Comparison of ENCODE assay signal across 11 cellular contexts in the genomic region with DNA sequence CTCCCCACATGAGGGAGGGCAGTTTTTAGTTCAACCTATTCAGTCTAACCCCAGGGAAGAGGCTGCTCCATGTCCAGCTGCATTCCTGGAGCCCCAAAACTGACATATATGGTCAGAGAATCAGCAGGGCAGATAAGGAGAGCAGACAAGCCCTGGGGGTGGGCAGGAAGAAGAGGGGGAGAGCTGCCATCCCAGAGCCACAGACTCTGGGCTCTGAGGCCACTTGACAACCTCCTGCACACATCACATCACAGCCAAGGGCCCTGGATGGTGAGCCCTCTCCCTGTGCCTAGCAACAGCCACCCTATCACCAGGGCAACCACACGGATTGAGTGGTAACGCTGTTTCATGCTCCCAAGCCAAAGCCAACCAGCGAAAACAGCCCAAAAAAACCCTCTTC. TPM values are rescaled to one million over a fixed set of nuclear protein-coding genes. Genes with fewer than 3 reads are reported as not detected.
DNase-seq lines count a peak whose midpoint lies in the region; ATAC-seq and TF ChIP-seq lines count a peak whose summit lies in the region.
"Had no signal": no experiment of that assay in that cellular context is flagged by ENCODE, and none has a peak within 500 bp of the region (broad histone marks: within the 10 kb centered on the region; RNA-seq: fewer than 3 reads in every experiment).

No MANE protein-coding gene starts in this region.

- TF ChIP-seq POLR2A in esophagus squamous epithelium (IDR thresholded peaks at IDR 0.05): no peak

- DNase-seq in NCI-H2196 (lab: John Stamatoyannopoulos, UW; ENCODE audit: unreplicated experiment) (peak; percentile 62), esophagus squamous epithelium (lab: John Stamatoyannopoulos, UW) (no peak), neuronal stem cell (ENCODE audit: low spot score) (no peak), NCI-H2227 (lab: John Stamatoyannopoulos, UW; ENCODE audit: unreplicated experiment) (no peak), KBM-7 (no peak)
- DNase-seq: DMS153, testis had no signal

- no peak overlapping the region for H2AFZ ChIP-seq in neuronal stem cell (ENCODE audit: low read length)

- no peaks in the 10 kb centered on the region for H3K9me3 ChIP-seq in BLaER1 treated with 17β-estradiol and CSF1 and Interleukin-3, amounts not matched to agents 10 nM and 100 nM (replicated peaks in 1 of 11)
- H3K9me3 ChIP-seq in esophagus squamous epithelium (no peaks in the 10 kb centered on the region), neuronal stem cell (replicated peaks in 1 of 2; ENCODE audit: control insufficient read depth in 2 of 2, insufficient read depth in 1 of 2, low read depth in 1 of 2, low read length in 2 of 2) (no peaks in the 10 kb centered on the region)
- H3K9me3 ChIP-seq: testis had no signal

- H3K18ac ChIP-seq in neuronal stem cell (ENCODE audit: low read length): no peak overlapping the region

- H4K8ac ChIP-seq in neuronal stem cell (ENCODE audit: low read depth, low read length): no peak overlapping the region

- ATAC-seq in HG03571 (IDR thresholded peaks at IDR 0.05; ENCODE audit: unreplicated experiment): no peak
- no peak for ATAC-seq in GM19397 (IDR thresholded peaks at IDR 0.05; ENCODE audit: unreplicated experiment)

- no peak overlapping the region for H2BK12ac ChIP-seq in neuronal stem cell (ENCODE audit: low read length)

- peaks cover 22 to 42% (median 38%) of the 10 kb centered on the region in 10 experiments for H3K4me1 ChIP-seq in BLaER1 treated with 17β-estradiol and CSF1 and Interleukin-3, amounts not matched to agents 10 nM and 100 nM
- H3K4me1 ChIP-seq in esophagus squamous epithelium (peaks cover 40 to 82% (median 58%) of the 10 kb centered on the region in 3 donors), neuronal stem cell (ENCODE audit: control insufficient read depth in 2 of 2, insufficient read depth in 1 of 2, low read depth in 1 of 2, low read length in 2 of 2) (peaks cover 3 to 4% of the 10 kb centered on the region in 2 donors)

- no peak overlapping the region for H4K91ac ChIP-seq in neuronal stem cell (ENCODE audit: low read depth, low read length, poor library complexity)

- peaks cover 9% of the 10 kb centered on the region for H3K79me1 ChIP-seq in neuronal stem cell (ENCODE audit: low read depth, low read length)

- H2BK5ac ChIP-seq in neuronal stem cell (ENCODE audit: low read length): peak overlapping the region; percentile 57

- peak overlapping the region in 8 of 11 experiments; percentile 0 to 96 (median 22); a peak in 11 of 22 replicates for H3K27ac ChIP-seq in BLaER1 treated with 17β-estradiol and CSF1 and Interleukin-3, amounts not matched to agents 10 nM and 100 nM
- H3K27ac ChIP-seq in esophagus squamous epithelium (peak overlapping the region; percentile 7 to 94 (median 78)), neuronal stem cell (replicated peaks; ENCODE audit: low read length) (no peak overlapping the region)
- H3K27ac ChIP-seq: testis, VCaP had no signal

- in situ Hi-C loops in KBM-7 (cut with MboI; ENCODE audit: low pct_unique_long_range_greater_than_20kb, low sequenced_read_pairs): loop anchor here (25.0 kb wide), 1 partner anchor 465 kb away; no protein-coding TSS in a partner anchor

- intact Hi-C loops in esophagus squamous epithelium (cut with DNase I): no loop called here

- WGBS in esophagus squamous epithelium, 2 donors: 44 to 49% methylated on average over 3 of the region's 3 CpGs
- no CpG with 5 or more reads among the region's 3 CpGs for WGBS in neuronal stem cell (ENCODE audit: extremely low coverage in 2 of 2, insufficient read length in 2 of 2, insufficient replicate concordance in 1 of 2), 2 donors

- H3K9ac ChIP-seq in BLaER1 treated with 17β-estradiol and CSF1 and Interleukin-3, amounts not matched to agents 10 nM and 100 nM: peak overlapping the region; percentile 5 to 96 (median 46); a peak in 16 of 22 replicates
- peak overlapping the region; percentile 16 for H3K9ac ChIP-seq in neuronal stem cell (ENCODE audit: low read depth, low read length, poor library complexity)

- no peaks in the 10 kb centered on the region for H3K27me3 ChIP-seq in BLaER1 treated with 17β-estradiol and CSF1 and Interleukin-3, amounts not matched to agents 10 nM and 100 nM
- H3K27me3 ChIP-seq in esophagus squamous epithelium (no peaks in the 10 kb centered on the region), neuronal stem cell (ENCODE audit: control insufficient read depth in 3 of 3, insufficient read depth in 3 of 3, low read depth in 1 of 3, low read length in 3 of 3) (no peaks in the 10 kb centered on the region)
- H3K27me3 ChIP-seq: testis had no signal

- H3K4ac ChIP-seq in neuronal stem cell (ENCODE audit: low read length): no peak overlapping the region

- no peak overlapping the region for H2BK15ac ChIP-seq in neuronal stem cell (ENCODE audit: low read length)

- no peak overlapping the region for H2BK120ac ChIP-seq in neuronal stem cell (ENCODE audit: low read depth, low read length)

- H4K20me1 ChIP-seq in BLaER1 treated with 17β-estradiol and CSF1 and Interleukin-3, amounts not matched to agents 10 nM and 100 nM: peaks cover 0 to 42% (median 14%) of the 10 kb centered on the region in 11 experiments; a peak in 11 of 22 replicates

- no peak overlapping the region for H2AK5ac ChIP-seq in neuronal stem cell (ENCODE audit: low read depth, low read length)

- no peak for TF ChIP-seq CTCF in esophagus squamous epithelium (IDR thresholded peaks at IDR 0.05)

- H3K14ac ChIP-seq in neuronal stem cell (ENCODE audit: low read length): no peak overlapping the region

- H3K4me3 ChIP-seq in BLaER1 treated with 17β-estradiol and CSF1 and Interleukin-3, amounts not matched to agents 10 nM and 100 nM: no peak overlapping the region
- H3K4me3 ChIP-seq in esophagus squamous epithelium (peak overlapping the region in 1 of 4 donors; percentile 7), neuronal stem cell (ENCODE audit: low read length in 2 of 2) (no peak overlapping the region)
- H3K4me3 ChIP-seq: testis had no signal

- peak overlapping the region in 9 of 11 experiments; percentile 1 to 96 (median 86); a peak in 11 of 22 replicates for H3K4me2 ChIP-seq in BLaER1 treated with 17β-estradiol and CSF1 and Interleukin-3, amounts not matched to agents 10 nM and 100 nM
- H3K4me2 ChIP-seq in neuronal stem cell (ENCODE audit: insufficient read depth, low read length, poor library complexity, severe bottlenecking): no peak overlapping the region

- no peak overlapping the region for H3K23ac ChIP-seq in neuronal stem cell (ENCODE audit: low read depth, low read length, poor library complexity)

- peaks cover 39 to 64% (median 56%) of the 10 kb centered on the region in 11 experiments for H3K36me3 ChIP-seq in BLaER1 treated with 17β-estradiol and CSF1 and Interleukin-3, amounts not matched to agents 10 nM and 100 nM
- H3K36me3 ChIP-seq in esophagus squamous epithelium: peaks cover 11 to 55% (median 14%) of the 10 kb centered on the region in 3 donors
- H3K36me3 ChIP-seq in neuronal stem cell (replicated peaks in 1 of 2; ENCODE audit: control insufficient read depth in 2 of 2, insufficient read depth in 2 of 2, low read length in 2 of 2): peaks cover 16 to 33% of the 10 kb centered on the region in 2 donors

RNA-seq across cellular contexts. Expression of a gene that starts 3.1 kb away (rescaled TPM):
- 10 to 100 TPM; 39.2 to 53.6 (median 45.8) TPM for total RNA-seq in esophagus squamous epithelium
- polyA plus RNA-seq in neuronal stem cell (2013, experiment 1 of 2): 14.9 TPM
- polyA plus RNA-seq in neuronal stem cell (2013, experiment 2 of 2): 16.1 TPM

RNA-seq across cellular contexts. Expression of a gene that starts 3.5 kb away (rescaled TPM):
- total RNA-seq in esophagus squamous epithelium: 10 to 100 TPM in 3 of 4 donors, 1 to 10 TPM in 1; 5.2 to 15.1 (median 13.5) TPM
- polyA plus RNA-seq in neuronal stem cell (2013, experiment 1 of 2): 4.8 TPM
- polyA plus RNA-seq in neuronal stem cell (2013, experiment 2 of 2): 5.0 TPM

RNA-seq across cellular contexts. Expression of a gene that starts 21.7 kb away (rescaled TPM):
- under 1 TPM in 1 of 4 donors, not detected in 3; 0.19 TPM for total RNA-seq in esophagus squamous epithelium
- not detected for polyA plus RNA-seq in neuronal stem cell (2013, experiment 1 of 2)
- not detected for polyA plus RNA-seq in neuronal stem cell (2013, experiment 2 of 2)
